Comparison of ENCODE assay signal across 8 cellular contexts in the genomic region with DNA sequence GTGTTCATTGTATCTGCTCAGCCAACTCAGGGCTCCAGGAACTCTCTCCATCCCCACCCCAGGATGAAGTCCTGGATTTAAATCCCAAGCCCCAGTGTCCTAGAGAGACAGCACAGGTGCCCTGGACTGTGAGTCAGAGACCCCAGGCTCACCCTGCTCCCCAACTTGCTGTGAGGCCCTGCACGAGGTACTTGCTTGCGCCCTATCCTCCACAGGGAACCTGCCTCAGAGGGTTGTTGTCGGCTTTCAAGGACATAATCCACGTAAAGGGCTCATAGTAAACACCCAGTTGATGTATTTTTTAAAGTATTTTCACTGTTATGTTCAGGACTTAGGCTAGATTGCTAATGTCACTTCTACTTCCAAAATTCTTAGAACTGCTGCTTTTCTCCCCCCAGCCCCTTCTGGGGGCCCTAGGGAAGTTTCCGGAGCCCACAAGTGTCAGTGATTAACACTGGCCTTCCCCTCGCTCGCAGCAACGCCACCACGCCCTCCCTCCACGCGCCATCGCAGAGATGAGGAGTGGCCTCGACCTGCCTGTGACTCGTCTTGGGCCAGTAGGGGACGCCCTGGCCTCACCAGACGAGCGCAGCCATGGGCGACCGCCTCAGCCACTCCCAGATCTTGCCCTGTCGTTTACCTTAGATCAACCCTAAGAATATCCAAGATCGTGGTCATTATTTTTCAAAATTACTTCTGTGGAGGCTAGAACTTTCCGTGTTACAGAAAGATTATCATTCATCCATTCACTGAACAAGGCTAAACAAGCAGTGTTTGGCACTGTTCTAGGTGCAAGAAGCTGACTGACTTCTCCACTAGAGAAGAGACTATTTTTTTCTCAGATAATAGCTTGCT. TPM values are rescaled to one million over a fixed set of nuclear protein-coding genes. Genes with fewer than 3 reads are reported as not detected.
DNase-seq lines count a peak whose midpoint lies in the region; ATAC-seq and TF ChIP-seq lines count a peak whose summit lies in the region.

No MANE protein-coding gene starts in this region.

- H3K27me3 ChIP-seq in ACC112 (ENCODE audit: insufficient read depth, low read length) (no peaks in the 10 kb centered on the region), WERI-Rb-1 (ENCODE audit: insufficient read depth, low read depth, severe bottlenecking) (no peaks in the 10 kb centered on the region), mammary epithelial cell (ENCODE audit: insufficient read depth, low read length) (no peaks in the 10 kb centered on the region), kidney epithelial cell (ENCODE audit: control insufficient read depth, insufficient read depth, low read length) (no peaks in the 10 kb centered on the region)

- intact Hi-C loops in mammary epithelial cell (cut with micrococcal nuclease): loop anchor here (1.0 to 2.0 kb wide), 6 partner anchors 64 to 378 kb away; a partner anchor contains a TSS

- peak; percentile 53 for DNase-seq in NCI-H2107 (lab: John Stamatoyannopoulos, UW)
- peak; percentile 87 for DNase-seq in WERI-Rb-1
- peak; percentile 75 for DNase-seq in mammary epithelial cell
- no peak for DNase-seq in kidney epithelial cell (ENCODE audit: low read depth)
- DNase-seq in stimulated activated CD4-positive, alpha-beta T cell treated with anti-CD3 and anti-CD28 coated beads, Interleukin-1b, Interleukin-23, amount 100 ng/mL, for 1 hour (ENCODE audit: low read depth in 2 of 2): peak; percentile 45 to 72

- dilution Hi-C loops in mammary epithelial cell (cut with HindIII; ENCODE audit: low sequenced_read_pairs): loop anchor here (5.0 kb wide), 3 partner anchors 57 to 227 kb away; no protein-coding TSS in a partner anchor

- TF ChIP-seq CTCF in WERI-Rb-1 (IDR thresholded peaks at IDR 0.05; ENCODE audit: low read depth, low read length) (peak; percentile 97), mammary epithelial cell (conservative IDR thresholded peaks at IDR 0.05 in 1 of 2, IDR thresholded peaks at IDR 0.05 in 1 of 2; ENCODE audit: extremely low read depth in 1 of 2, insufficient read depth in 1 of 2, low read depth in 1 of 2, low read length in 2 of 2) (peak; percentile 84 to 94), kidney epithelial cell (IDR thresholded peaks at IDR 0.05; ENCODE audit: insufficient read depth, low read length, poor library complexity, severe bottlenecking) (peak; percentile 98)

- H3K27ac ChIP-seq in ACC112 (ENCODE audit: low read depth, low read length) (no peak overlapping the region), WERI-Rb-1 (no peak overlapping the region), mammary epithelial cell (ENCODE audit: insufficient read depth, low read depth, low read length) (peak overlapping the region; percentile 23)

- H3K79me2 ChIP-seq in ACC112 (ENCODE audit: control insufficient read depth, insufficient read depth, low read length, unreplicated experiment) (peaks cover 14% of the 10 kb centered on the region), mammary epithelial cell (ENCODE audit: insufficient read depth, low read length) (peaks cover 9% of the 10 kb centered on the region)

- H3K4me1 ChIP-seq in ACC112 (ENCODE audit: control insufficient read depth, insufficient read depth, low read length, unreplicated experiment) (peaks cover 37% of the 10 kb centered on the region), mammary epithelial cell (ENCODE audit: insufficient read depth, low read length) (peaks cover 35% of the 10 kb centered on the region)

- H3K9me3 ChIP-seq in WERI-Rb-1 (ENCODE audit: severe bottlenecking) (no peaks in the 10 kb centered on the region), mammary epithelial cell (replicated peaks; ENCODE audit: insufficient read depth, low read length) (no peaks in the 10 kb centered on the region)

- BruUV-seq in mammary epithelial cell (replicated peaks; lab: Mats Ljungman, UMichigan): no TSS peak

- H3K9ac ChIP-seq in mammary epithelial cell (ENCODE audit: insufficient read depth, low read length): no peak overlapping the region

- H2AFZ ChIP-seq in ACC112 (ENCODE audit: low read length, unreplicated experiment): no peak overlapping the region
- peak overlapping the region; percentile 33 for H2AFZ ChIP-seq in mammary epithelial cell (ENCODE audit: low read depth, low read length)

- 1% methylated on average over 16 of the region's 22 CpGs for WGBS in mammary epithelial cell (ENCODE audit: low coverage, missing lambda C conversion rate)

- CTCF ChIA-PET in mammary epithelial cell (lab: Charles Lee; ENCODE audit: low non-redundant PET): interaction anchor here (0.5 to 0.7 kb wide), 4 partner anchors 23 to 230 kb away, joined by 3 to 5 read pairs (median 4); no protein-coding TSS in a partner anchor

- H3K4me3 ChIP-seq in ACC112 (ENCODE audit: low read depth, low read length) (peak overlapping the region; percentile 13; the same call in 1 of the 2 replicates), WERI-Rb-1 (ENCODE audit: low read depth, low read length) (peak overlapping the region; percentile 25; the same call in 1 of the 2 replicates), mammary epithelial cell (replicated peaks in 1 of 3; ENCODE audit: insufficient read depth in 1 of 3, low read depth in 2 of 3, low read length in 3 of 3) (peak overlapping the region in 1 of 3 experiments; percentile 3), kidney epithelial cell (ENCODE audit: low read depth, low read length) (no peak overlapping the region)

- no peaks in the 10 kb centered on the region for H3K36me3 ChIP-seq in ACC112 (ENCODE audit: insufficient read depth, low read length)
- no peaks in the 10 kb centered on the region for H3K36me3 ChIP-seq in WERI-Rb-1
- H3K36me3 ChIP-seq in mammary epithelial cell (ENCODE audit: insufficient read depth, low read length): no peaks in the 10 kb centered on the region
- no peaks in the 10 kb centered on the region for H3K36me3 ChIP-seq in kidney epithelial cell (ENCODE audit: control insufficient read depth, insufficient read depth, low read length)

- no peaks in the 10 kb centered on the region for H4K20me1 ChIP-seq in mammary epithelial cell (ENCODE audit: insufficient read depth, low read length)

- in situ Hi-C loops in mammary epithelial cell (cut with MboI; ENCODE audit: low sequenced_read_pairs in 2 of 2): loop anchor here (5.0 to 10.0 kb wide), 4 partner anchors 47 to 227 kb away; no protein-coding TSS in a partner anchor

- ATAC-seq in GM18520 (IDR thresholded peaks at IDR 0.05; ENCODE audit: unreplicated experiment): peak; percentile 74
- peak; percentile 71 for ATAC-seq in HG03064 (IDR thresholded peaks at IDR 0.05; ENCODE audit: low read depth, unreplicated experiment)

- H3K4me2 ChIP-seq in mammary epithelial cell (ENCODE audit: insufficient read depth, low read depth, low read length): peak overlapping the region; percentile 68

RNA-seq across cellular contexts. Expression of a gene that starts 6.0 kb away (rescaled TPM):
- 100 to 1,000 TPM in 1 of 2 donors, 10 to 100 TPM in 1; 85.7 to 148 TPM for total RNA-seq in mammary epithelial cell
- 231 TPM for polyA plus RNA-seq in mammary epithelial cell
- 50.4 TPM for polyA minus RNA-seq in mammary epithelial cell
- total RNA-seq in kidney epithelial cell: 260 and 309 TPM in 2 replicates
